Comparison of ENCODE assay signal across 13 cellular contexts in genomic region chr6:12962995-12963394, GRCh38.
DNase-seq lines count a peak whose midpoint lies in the region; ATAC-seq and TF ChIP-seq lines count a peak whose summit lies in the region.
"Had no signal": no experiment of that assay in that cellular context is flagged by ENCODE, and none has a peak within 500 bp of the region (broad histone marks: within the 10 kb centered on the region; RNA-seq: fewer than 3 reads in every experiment).

No MANE protein-coding gene starts in this region.

- H3K4me1 Mint-ChIP-seq in activated CD4-positive, alpha-beta T cell treated with anti-CD3 and anti-CD28 coated beads, Interleukin-2, amount 10 ng/mL, durations not matched to agents 24 days and 14 days: peaks cover 21% of the 10 kb centered on the region
- peaks cover 64% of the 10 kb centered on the region for H3K4me1 Mint-ChIP-seq in endothelial cell (ENCODE audit: unreplicated experiment)
- peaks cover 10% of the 10 kb centered on the region for H3K4me1 Mint-ChIP-seq in stimulated activated effector memory CD8-positive, alpha-beta T cell treated with anti-CD3 and anti-CD28 coated beads, Interleukin-12 subunit alpha, Interleukin-12 subunit beta, amount 100 ng/mL, for 72 hours

- no peak for TF ChIP-seq POLR2A in NB4 (IDR thresholded peaks at IDR 0.05; ENCODE audit: extremely low read depth, insufficient read length)

- no peak for TF ChIP-seq CTCF in NB4 (IDR thresholded peaks at IDR 0.05; ENCODE audit: low read depth, low read length)
- no peak for TF ChIP-seq CTCF in endothelial cell (IDR thresholded peaks at IDR 0.05; ENCODE audit: unreplicated experiment)

- peak; percentile 60 for DNase-seq in activated CD4-positive, alpha-beta T cell treated with anti-CD3 and anti-CD28 coated beads, Interleukin-2, amount 10 ng/mL, durations not matched to agents 24 days and 14 days
- no peak for DNase-seq in activated CD4-positive, alpha-beta T cell treated with anti-CD3 and anti-CD28 coated beads, Interleukin-2, amount 50 U/mL, for 48 hours
- DNase-seq in NB4 (ENCODE audit: low read depth) (peak; percentile 67), endothelial cell (ENCODE audit: low spot score) (no peak), NCI-H774 (lab: John Stamatoyannopoulos, UW) (no peak), kidney glomerular epithelial cell (lab: John Stamatoyannopoulos, UW) (no peak)
- no peak for DNase-seq in stimulated activated effector memory CD8-positive, alpha-beta T cell treated with anti-CD3 and anti-CD28 coated beads, Interleukin-12 subunit alpha, Interleukin-12 subunit beta, amount 100 ng/mL, for 72 hours (ENCODE audit: low spot score in 2 of 2)
- DNase-seq: ACHN; activated effector memory CD4-positive, alpha-beta T cell treated with anti-CD3 and anti-CD28 coated beads, Interleukin-2, amount 50 U/mL, for 16 hours; left colon; NCI-H69; T1000 had no signal

- H3K27ac Mint-ChIP-seq in activated CD4-positive, alpha-beta T cell treated with anti-CD3 and anti-CD28 coated beads, Interleukin-2, amount 10 ng/mL, durations not matched to agents 24 days and 14 days: no peak overlapping the region
- H3K27ac Mint-ChIP-seq in endothelial cell (ENCODE audit: unreplicated experiment): peak overlapping the region; percentile 82
- H3K27ac Mint-ChIP-seq in stimulated activated effector memory CD8-positive, alpha-beta T cell treated with anti-CD3 and anti-CD28 coated beads, Interleukin-12 subunit alpha, Interleukin-12 subunit beta, amount 100 ng/mL, for 72 hours: no peak overlapping the region

- H3K36me3 Mint-ChIP-seq in activated CD4-positive, alpha-beta T cell treated with anti-CD3 and anti-CD28 coated beads, Interleukin-2, amount 10 ng/mL, durations not matched to agents 24 days and 14 days (ENCODE audit: low read depth): no peaks in the 10 kb centered on the region
- peaks cover 3% of the 10 kb centered on the region for H3K36me3 Mint-ChIP-seq in endothelial cell (ENCODE audit: low read depth, unreplicated experiment)
- H3K36me3 Mint-ChIP-seq in stimulated activated effector memory CD8-positive, alpha-beta T cell treated with anti-CD3 and anti-CD28 coated beads, Interleukin-12 subunit alpha, Interleukin-12 subunit beta, amount 100 ng/mL, for 72 hours: no peaks in the 10 kb centered on the region

- H3K9me3 Mint-ChIP-seq in activated CD4-positive, alpha-beta T cell treated with anti-CD3 and anti-CD28 coated beads, Interleukin-2, amount 10 ng/mL, durations not matched to agents 24 days and 14 days: no peaks in the 10 kb centered on the region
- H3K9me3 Mint-ChIP-seq in endothelial cell (ENCODE audit: unreplicated experiment): no peaks in the 10 kb centered on the region
- no peaks in the 10 kb centered on the region for H3K9me3 Mint-ChIP-seq in stimulated activated effector memory CD8-positive, alpha-beta T cell treated with anti-CD3 and anti-CD28 coated beads, Interleukin-12 subunit alpha, Interleukin-12 subunit beta, amount 100 ng/mL, for 72 hours

- H3K4me3 ChIP-seq in NB4 (ENCODE audit: low read depth, low read length): no peak overlapping the region

- intact Hi-C loops in activated CD4-positive, alpha-beta T cell treated with anti-CD3 and anti-CD28 coated beads, Interleukin-2, amount 10 ng/mL, durations not matched to agents 24 days and 14 days (cut with micrococcal nuclease): no loop called here

- ATAC-seq in stimulated activated effector memory CD8-positive, alpha-beta T cell treated with anti-CD3 and anti-CD28 coated beads, Interleukin-12 subunit alpha, Interleukin-12 subunit beta, amount 100 ng/mL, for 72 hours: peak; percentile 47
- ATAC-seq in HG03520 (IDR thresholded peaks at IDR 0.05; ENCODE audit: unreplicated experiment): no peak
- ATAC-seq: left colon had no signal

- H3K27me3 Mint-ChIP-seq in activated CD4-positive, alpha-beta T cell treated with anti-CD3 and anti-CD28 coated beads, Interleukin-2, amount 10 ng/mL, durations not matched to agents 24 days and 14 days: peaks cover 29% of the 10 kb centered on the region
- H3K27me3 Mint-ChIP-seq in endothelial cell (ENCODE audit: unreplicated experiment): peaks cover 3% of the 10 kb centered on the region

- peak overlapping the region; percentile 2 for H3K4me3 Mint-ChIP-seq in activated CD4-positive, alpha-beta T cell treated with anti-CD3 and anti-CD28 coated beads, Interleukin-2, amount 10 ng/mL, durations not matched to agents 24 days and 14 days
- peak overlapping the region; percentile 73 for H3K4me3 Mint-ChIP-seq in endothelial cell (ENCODE audit: unreplicated experiment)
- no peak overlapping the region for H3K4me3 Mint-ChIP-seq in stimulated activated effector memory CD8-positive, alpha-beta T cell treated with anti-CD3 and anti-CD28 coated beads, Interleukin-12 subunit alpha, Interleukin-12 subunit beta, amount 100 ng/mL, for 72 hours

Comparison
In these comparisons a context has a peak if more than half of its experiments do, and no peak if none do; other contexts are left out.
1. DNase-seq: peak in activated CD4-positive, alpha-beta T cell treated with anti-CD3 and anti-CD28 coated beads, Interleukin-2, amount 10 ng/mL, durations not matched to agents 24 days and 14 days (single experiment) and NB4 (single experiment); none in activated CD4-positive, alpha-beta T cell treated with anti-CD3 and anti-CD28 coated beads, Interleukin-2, amount 50 U/mL, for 48 hours (0 of 2), endothelial cell (single experiment), stimulated activated effector memory CD8-positive, alpha-beta T cell treated with anti-CD3 and anti-CD28 coated beads, Interleukin-12 subunit alpha, Interleukin-12 subunit beta, amount 100 ng/mL, for 72 hours (0 of 2), NCI-H774 (single experiment) and kidney glomerular epithelial cell (single experiment).